ENCODE assay signal across 8 cellular contexts in genomic region chr7:128476402-128477335, GRCh38. TPM values are rescaled to one million over a fixed set of nuclear protein-coding genes. Genes with fewer than 3 reads are reported as not detected.
A peak's percentile ranks its signal among the peaks of the same experiment; 100 is the strongest.
DNase-seq lines count a peak whose midpoint lies in the region; ATAC-seq and TF ChIP-seq lines count a peak whose summit lies in the region.
"Not testable (repeated sequence)": the region's sequence is repeated elsewhere in the genome, so short reads cannot be mapped to it uniquely, and the experiment has no call there.

A gene with protein sequence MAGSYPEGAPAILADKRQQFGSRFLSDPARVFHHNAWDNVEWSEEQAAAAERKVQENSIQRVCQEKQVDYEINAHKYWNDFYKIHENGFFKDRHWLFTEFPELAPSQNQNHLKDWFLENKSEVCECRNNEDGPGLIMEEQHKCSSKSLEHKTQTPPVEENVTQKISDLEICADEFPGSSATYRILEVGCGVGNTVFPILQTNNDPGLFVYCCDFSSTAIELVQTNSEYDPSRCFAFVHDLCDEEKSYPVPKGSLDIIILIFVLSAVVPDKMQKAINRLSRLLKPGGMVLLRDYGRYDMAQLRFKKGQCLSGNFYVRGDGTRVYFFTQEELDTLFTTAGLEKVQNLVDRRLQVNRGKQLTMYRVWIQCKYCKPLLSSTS (plus strand): TSS chr7:128476748. CDS start chr7:128476766, 18 bp downstream.

- H3K4me1 Mint-ChIP-seq in glutamatergic neuron (ENCODE audit: low read depth, unreplicated experiment), result not testable (repeated sequence)
- H3K4me1 Mint-ChIP-seq in osteocyte (ENCODE audit: unreplicated experiment), result peaks cover 17% of the 10 kb centered on the region

- H3K27me3 Mint-ChIP-seq in glutamatergic neuron (ENCODE audit: unreplicated experiment); osteocyte (ENCODE audit: unreplicated experiment): not testable (repeated sequence)

- intact Hi-C loops in thyroid gland (cut with DNase I), result loop anchor here (10.0 kb wide), 2 partner anchors 58 to 408 kb away; no protein-coding TSS in a partner anchor

- H3K27ac ChIP-seq in thyroid gland, result peak within 1 kb of the TSS; percentile 36 to 77 (median 47)

- H3K4me3 Mint-ChIP-seq in glutamatergic neuron (ENCODE audit: unreplicated experiment) (peak within 1 kb of the TSS; percentile 99), osteocyte (ENCODE audit: unreplicated experiment) (peak within 1 kb of the TSS; percentile 96)

- H3K9me3 Mint-ChIP-seq in activated naive CD4-positive, alpha-beta T cell treated with anti-CD3 and anti-CD28 coated beads, Interleukin-2, amount 50 U/mL, for 72 hours; glutamatergic neuron (ENCODE audit: unreplicated experiment); osteocyte (ENCODE audit: unreplicated experiment): not testable (repeated sequence)

- DNase-seq in NCI-H1092 (lab: John Stamatoyannopoulos, UW) (peak; percentile 97), glutamatergic neuron (peak; percentile 86), osteocyte (ENCODE audit: extremely low spot score, unreplicated experiment) (peak; percentile 95), thyroid gland (peak; percentile 94)
- DNase-seq in activated naive CD4-positive, alpha-beta T cell treated with anti-CD3 and anti-CD28 coated beads, Interleukin-2, amount 50 U/mL, for 72 hours (ENCODE audit: low spot score in 2 of 2), result peak; percentile 88 to 94

- H3K4me3 ChIP-seq in thyroid gland (replicated peaks in 1 of 3), result peak within 1 kb of the TSS; percentile 39 to 84 (median 52)

- H3K36me3 Mint-ChIP-seq in activated naive CD4-positive, alpha-beta T cell treated with anti-CD3 and anti-CD28 coated beads, Interleukin-2, amount 50 U/mL, for 72 hours, result peaks cover 16% of the 10 kb centered on the region in 2 donors
- H3K36me3 Mint-ChIP-seq in glutamatergic neuron (ENCODE audit: unreplicated experiment); osteocyte (ENCODE audit: unreplicated experiment): not testable (repeated sequence)

- not testable (repeated sequence) for H3K36me3 ChIP-seq in thyroid gland

- 0 to 1% methylated on average over 32 to 50 of the region's 62 CpGs for WGBS in thyroid gland, 2 donors

- H3K4me1 ChIP-seq in thyroid gland, result peaks cover 8 to 12% of the 10 kb centered on the region in 2 donors

- peak; percentile 93 for ATAC-seq in HG02610 (IDR thresholded peaks at IDR 0.05; ENCODE audit: unreplicated experiment)
- ATAC-seq in SK-N-SH treated with all-trans-retinoic acid at 6 μM for 48 hours, result peak; percentile 97
- peak; percentile 94 to 96 for ATAC-seq in activated naive CD4-positive, alpha-beta T cell treated with anti-CD3 and anti-CD28 coated beads, Interleukin-2, amount 50 U/mL, for 72 hours

- H3K9me3 ChIP-seq in thyroid gland, result not testable (repeated sequence)

- not testable (repeated sequence) for H3K27me3 ChIP-seq in thyroid gland

- TF ChIP-seq CTCF in glutamatergic neuron (IDR thresholded peaks at IDR 0.05; ENCODE audit: partially characterized antibody, unreplicated experiment), result peak; percentile 61
- TF ChIP-seq CTCF in osteocyte (IDR thresholded peaks at IDR 0.05), result peak; percentile 54
- peak in 5 of 6 experiments; percentile 36 to 47 (median 41) for TF ChIP-seq CTCF in thyroid gland (IDR thresholded peaks at IDR 0.05)

- TF ChIP-seq POLR2A in GM10847 (IDR thresholded peaks at IDR 0.05; ENCODE audit: extremely low read depth, insufficient read length) (peak; percentile 28), thyroid gland (IDR thresholded peaks at IDR 0.05) (peak in 1 of 2 donors; percentile 86)

- peak within 1 kb of the TSS; percentile 99 to 100 for H3K27ac Mint-ChIP-seq in activated naive CD4-positive, alpha-beta T cell treated with anti-CD3 and anti-CD28 coated beads, Interleukin-2, amount 50 U/mL, for 72 hours
- H3K27ac Mint-ChIP-seq in glutamatergic neuron (ENCODE audit: unreplicated experiment) (peak within 1 kb of the TSS; percentile 95), osteocyte (ENCODE audit: unreplicated experiment) (peak within 1 kb of the TSS; percentile 97)

RNA-seq across cellular contexts. Expression of the gene that starts here (rescaled TPM):
- total RNA-seq in activated naive CD4-positive, alpha-beta T cell treated with anti-CD3 and anti-CD28 coated beads, Interleukin-2, amount 50 U/mL, for 72 hours, result 10 to 100 TPM; 31.1 to 34.1 TPM
- 40.9 TPM for total RNA-seq in glutamatergic neuron (ENCODE audit: unreplicated experiment)
- total RNA-seq in osteocyte, result 31.4 and 33.2 TPM in 2 replicates
- total RNA-seq in thyroid gland, result 10 to 100 TPM; 29.2 to 39.0 (median 32.0) TPM

Comparison
In these comparisons a context has a peak if more than half of its experiments do, and no peak if none do; other contexts are left out.
1. Peak in every context shown above with its lines: DNase-seq, ATAC-seq, H3K4me3 ChIP-seq and H3K27ac ChIP-seq.